Comparison of ENCODE assay signal across 23 cellular contexts in the genomic region with DNA sequence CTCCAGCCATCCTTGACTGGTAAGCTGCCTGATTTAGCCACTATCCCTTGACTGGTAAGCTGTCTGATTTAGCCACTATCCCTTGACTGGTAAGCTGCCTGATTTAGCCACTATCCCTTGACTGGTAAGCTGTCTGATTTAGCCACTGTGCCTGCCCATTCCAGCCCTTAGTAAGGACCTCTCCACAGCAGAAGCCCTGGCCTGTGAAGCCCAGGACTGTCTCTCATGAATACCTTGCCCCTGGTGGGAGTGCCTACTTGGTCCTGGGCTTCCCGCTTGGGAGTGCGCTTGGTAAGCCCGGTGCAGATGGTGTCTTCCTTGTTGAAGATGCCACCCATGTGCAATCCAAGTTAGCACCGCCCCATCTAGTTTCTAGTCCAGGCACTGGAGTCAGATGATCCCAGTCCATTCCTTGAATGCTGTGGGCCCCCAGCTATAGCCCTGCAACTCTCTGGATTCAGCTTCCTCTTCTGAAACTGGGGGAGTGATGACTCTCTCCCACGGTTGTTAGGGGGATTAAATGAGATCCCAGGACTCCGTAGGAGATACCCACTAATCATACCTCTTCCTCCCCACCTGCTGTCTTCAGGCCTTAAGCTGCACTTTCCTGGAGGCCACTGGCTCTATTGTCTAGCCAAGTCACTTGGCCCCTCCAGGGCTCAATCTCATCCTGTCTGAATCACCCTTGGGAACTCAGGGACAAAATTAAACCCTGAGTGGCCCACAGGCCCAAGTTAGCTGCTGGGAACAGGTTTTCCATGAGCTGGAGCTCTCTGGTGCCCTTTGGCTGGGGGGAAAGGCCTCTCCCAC. TPM values are rescaled to one million over a fixed set of nuclear protein-coding genes. Genes with fewer than 3 reads are reported as not detected.
DNase-seq lines count a peak whose midpoint lies in the region; ATAC-seq and TF ChIP-seq lines count a peak whose summit lies in the region.
"Had no signal": no experiment of that assay in that cellular context is flagged by ENCODE, and none has a peak within 500 bp of the region (broad histone marks: within the 10 kb centered on the region; RNA-seq: fewer than 3 reads in every experiment).

No MANE protein-coding gene starts in this region.

- H3K9me3 Mint-ChIP-seq in progenitor cell of endocrine pancreas (ENCODE audit: low read depth) = no peaks in the 10 kb centered on the region

- H3K4me3 Mint-ChIP-seq in progenitor cell of endocrine pancreas (ENCODE audit: low read depth) = no peak overlapping the region
- H3K4me3 Mint-ChIP-seq: CD4-positive, CD25-positive, alpha-beta regulatory T cell had no signal

- TF ChIP-seq CTCF in heart right ventricle (IDR thresholded peaks at IDR 0.05) (no peak), esophagus squamous epithelium (IDR thresholded peaks at IDR 0.05) (no peak), psoas muscle (IDR thresholded peaks at IDR 0.05) (no peak), progenitor cell of endocrine pancreas (IDR thresholded peaks at IDR 0.05; ENCODE audit: unreplicated experiment) (no peak)

- WGBS in heart right ventricle, 2 donors = 78 to 85% methylated on average over 6 of the region's 6 CpGs
- 77 to 100% methylated on average over 1 to 4 of the region's 6 CpGs for WGBS in esophagus squamous epithelium, 2 donors
- 21 to 57% (median 24%) methylated on average over 6 of the region's 6 CpGs for WGBS in psoas muscle, 3 donors

- H3K36me3 ChIP-seq in heart right ventricle (no peaks in the 10 kb centered on the region), esophagus squamous epithelium (no peaks in the 10 kb centered on the region), psoas muscle (ENCODE audit: insufficient read depth in 1 of 2, low read depth in 1 of 2) (no peaks in the 10 kb centered on the region)
- H3K36me3 ChIP-seq: thyroid gland had no signal

- H3K4me1 ChIP-seq in heart right ventricle (peaks cover 0 to 89% (median 47%) of the 10 kb centered on the region in 9 donors), esophagus squamous epithelium (peaks cover 0 to 41% (median 10%) of the 10 kb centered on the region in 3 donors), psoas muscle (peaks cover 58% of the 10 kb centered on the region)
- H3K4me1 ChIP-seq: foreskin keratinocyte had no signal

- H3K27me3 ChIP-seq in heart right ventricle = no peaks in the 10 kb centered on the region
- peaks cover 0 to 14% (median 0%) of the 10 kb centered on the region in 4 donors for H3K27me3 ChIP-seq in esophagus squamous epithelium
- H3K27me3 ChIP-seq in psoas muscle (ENCODE audit: insufficient read depth in 3 of 3, low read length in 2 of 3) = no peaks in the 10 kb centered on the region
- H3K27me3 ChIP-seq: thyroid gland had no signal

- H3K4me3 ChIP-seq in heart right ventricle = no peak overlapping the region
- H3K4me3 ChIP-seq in esophagus squamous epithelium = no peak overlapping the region
- H3K4me3 ChIP-seq in psoas muscle = peak overlapping the region; percentile 47
- H3K4me3 ChIP-seq: smooth muscle cell, thyroid gland had no signal

- no peaks in the 10 kb centered on the region for H3K4me1 Mint-ChIP-seq in progenitor cell of endocrine pancreas (ENCODE audit: low read depth)

- TF ChIP-seq POLR2A in esophagus squamous epithelium (IDR thresholded peaks at IDR 0.05) = no peak

- peak; percentile 4 to 73 (median 50) for ATAC-seq in heart right ventricle
- no peak for ATAC-seq in Right ventricle myocardium inferior
- peak; percentile 5 to 50 (median 46) for ATAC-seq in psoas muscle
- no peak for ATAC-seq in GM18861 (IDR thresholded peaks at IDR 0.05; ENCODE audit: unreplicated experiment)
- no peak for ATAC-seq in HG03469 (IDR thresholded peaks at IDR 0.05; ENCODE audit: unreplicated experiment)
- ATAC-seq: foreskin keratinocyte, Panc1 had no signal

- H3K36me3 Mint-ChIP-seq in progenitor cell of endocrine pancreas (ENCODE audit: insufficient read depth) = no peaks in the 10 kb centered on the region

- H3K9me3 ChIP-seq in heart right ventricle = no peaks in the 10 kb centered on the region
- H3K9me3 ChIP-seq in esophagus squamous epithelium = no peaks in the 10 kb centered on the region
- H3K9me3 ChIP-seq in psoas muscle = no peaks in the 10 kb centered on the region
- H3K9me3 ChIP-seq: SK-N-SH, thyroid gland had no signal

- H3K27ac Mint-ChIP-seq in progenitor cell of endocrine pancreas = no peak overlapping the region

- DNase-seq in heart right ventricle = no peak
- no peak for DNase-seq in Right ventricle myocardium inferior (ENCODE audit: missing footprints)
- no peak for DNase-seq in esophagus squamous epithelium (lab: John Stamatoyannopoulos, UW)
- DNase-seq in psoas muscle = peak in 1 of 2 donors; percentile 62
- no peak for DNase-seq in progenitor cell of endocrine pancreas (ENCODE audit: low spot score, unreplicated experiment)
- no peak for DNase-seq in NCI-H1048 (lab: John Stamatoyannopoulos, UW)
- DNase-seq: activated CD4-positive, alpha-beta T cell treated with anti-CD3 and anti-CD28 coated beads for 4 hours; activated gamma-delta T cell treated with Interleukin-2 at 50 U/mL for 16 hours; CD4-positive, CD25-positive, alpha-beta regulatory T cell; cortex of kidney; foreskin keratinocyte; KG1; NCI-H774; SK-N-SH; stimulated activated CD8-positive, alpha-beta memory T cell treated with anti-CD3 and anti-CD28 coated beads, Interleukin-4, amount 100 ng/mL, for 48 hours; thyroid gland had no signal

- intact Hi-C loops in heart right ventricle (cut with DNase I) (no loop called here), Right ventricle myocardium inferior (cut with DNase I) (no loop called here), esophagus squamous epithelium (cut with DNase I) (no loop called here), psoas muscle (cut with DNase I) (no loop called here)

- peaks cover 8% of the 10 kb centered on the region for H3K27me3 Mint-ChIP-seq in progenitor cell of endocrine pancreas

- H3K27ac ChIP-seq in heart right ventricle (peak overlapping the region; percentile 77 to 92 (median 86)), esophagus squamous epithelium (peak overlapping the region in 3 of 4 donors; percentile 55 to 85 (median 70)), psoas muscle (peak overlapping the region; percentile 98)
- H3K27ac ChIP-seq: foreskin keratinocyte, thyroid gland had no signal

RNA-seq across cellular contexts. Expression of gene ASB2, which starts 5.7 kb away (rescaled TPM):
- total RNA-seq in heart right ventricle = 100 to 1,000 TPM in 9 of 10 donors, 10 to 100 TPM in 1; 85.7 to 253 (median 168) TPM
- polyA plus RNA-seq in heart right ventricle = 100 to 1,000 TPM in 1 of 2 donors, 10 to 100 TPM in 1; 19.6 to 374 TPM
- total RNA-seq in Right ventricle myocardium inferior = 294 TPM
- total RNA-seq in esophagus squamous epithelium = 1 to 10 TPM in 3 of 4 donors, under 1 TPM in 1; 0.83 to 8.8 (median 3.7) TPM
- 100 to 1,000 TPM; 148 to 443 (median 252) TPM for total RNA-seq in psoas muscle
- polyA plus RNA-seq in psoas muscle = 100 to 1,000 TPM in 2 of 3 donors, 10 to 100 TPM in 1; 41.2 to 460 (median 217) TPM
- total RNA-seq in progenitor cell of endocrine pancreas = not detected in 2 replicates
- total RNA-seq: endothelial cell of umbilical vein, foreskin keratinocyte had no signal
- polyA plus RNA-seq: endothelial cell of umbilical vein, smooth muscle cell had no signal

RNA-seq across cellular contexts. Expression of gene CCDC197, which starts 15.0 kb away (rescaled TPM):
- total RNA-seq in heart right ventricle (1 to 10 TPM in 3 of 10 donors, under 1 TPM in 6, not detected in 1; 0.40 to 1.6 (median 0.75) TPM), Right ventricle myocardium inferior (0.84 TPM), esophagus squamous epithelium (not detected), psoas muscle (1 to 10 TPM in 3 of 4 donors, under 1 TPM in 1; 0.71 to 3.9 (median 2.2) TPM), progenitor cell of endocrine pancreas (not detected in 2 replicates)
- polyA plus RNA-seq in heart right ventricle (1 to 10 TPM in 1 of 2 donors, not detected in 1; 1.3 TPM), psoas muscle (under 1 TPM; 0.04 to 0.69 (median 0.61) TPM)
- total RNA-seq: CD4-positive, CD25-positive, alpha-beta regulatory T cell; endothelial cell of umbilical vein; foreskin keratinocyte; mucosa of gallbladder; osteocyte; smooth muscle cell; thyroid gland had no signal
- polyA plus RNA-seq: CD4-positive, CD25-positive, alpha-beta regulatory T cell; endothelial cell of umbilical vein; foreskin keratinocyte; SK-N-SH; smooth muscle cell had no signal

RNA-seq across cellular contexts. Expression of gene OTUB2, which starts 44.1 kb away (rescaled TPM):
- total RNA-seq in heart right ventricle = under 1 TPM in 9 of 10 donors, not detected in 1; 0.07 to 0.37 (median 0.15) TPM
- polyA plus RNA-seq in heart right ventricle = under 1 TPM; 0.22 to 0.29 TPM
- 0.35 TPM for total RNA-seq in Right ventricle myocardium inferior
- 10 to 100 TPM in 1 of 4 donors, 1 to 10 TPM in 3; 2.1 to 10.3 (median 7.4) TPM for total RNA-seq in esophagus squamous epithelium
- total RNA-seq in psoas muscle = under 1 TPM; 0.06 to 0.15 (median 0.10) TPM
- polyA plus RNA-seq in psoas muscle = under 1 TPM; 0.04 to 0.96 (median 0.09) TPM
- 7.0 and 7.4 TPM in 2 replicates for total RNA-seq in progenitor cell of endocrine pancreas

RNA-seq across cellular contexts. Expression of gene FAM181A, which starts 54.9 kb away (rescaled TPM):
- not detected for total RNA-seq in heart right ventricle
- polyA plus RNA-seq in heart right ventricle = not detected
- total RNA-seq in Right ventricle myocardium inferior = not detected
- not detected for total RNA-seq in esophagus squamous epithelium
- total RNA-seq in psoas muscle = not detected
- polyA plus RNA-seq in psoas muscle = under 1 TPM in 2 of 3 donors, not detected in 1; 0.14 to 0.32 TPM
- total RNA-seq in progenitor cell of endocrine pancreas = not detected in 2 replicates
- total RNA-seq: CD4-positive, CD25-positive, alpha-beta regulatory T cell; endothelial cell of umbilical vein; foreskin keratinocyte; mucosa of gallbladder; osteocyte; smooth muscle cell had no signal
- polyA plus RNA-seq: CD4-positive, CD25-positive, alpha-beta regulatory T cell; endothelial cell of umbilical vein; foreskin keratinocyte; SK-N-SH; smooth muscle cell had no signal

Comparison
In these comparisons a context has a peak if more than half of its experiments do, and no peak if none do; other contexts are left out.
1. ATAC-seq: peak in heart right ventricle (8 of 8) and psoas muscle (4 of 4); none in Right ventricle myocardium inferior (single experiment), GM18861 (single experiment) and HG03469 (single experiment).
2. RNA of gene ASB2, which starts 5.7 kb away (total RNA-seq): 294 TPM in Right ventricle myocardium inferior (single experiment), 148 to 443 TPM in psoas muscle and 85.7 to 253 TPM in heart right ventricle; 0.83 to 8.8 TPM in esophagus squamous epithelium and not detected in progenitor cell of endocrine pancreas; every median in the first group is over 4 times any median in the second.
3. Peak in every context shown above with its lines, with median percentiles within 50 percentile points of each other: H3K27ac ChIP-seq.